Comparison of ENCODE assay signal across 8 cellular contexts in the genomic region with DNA sequence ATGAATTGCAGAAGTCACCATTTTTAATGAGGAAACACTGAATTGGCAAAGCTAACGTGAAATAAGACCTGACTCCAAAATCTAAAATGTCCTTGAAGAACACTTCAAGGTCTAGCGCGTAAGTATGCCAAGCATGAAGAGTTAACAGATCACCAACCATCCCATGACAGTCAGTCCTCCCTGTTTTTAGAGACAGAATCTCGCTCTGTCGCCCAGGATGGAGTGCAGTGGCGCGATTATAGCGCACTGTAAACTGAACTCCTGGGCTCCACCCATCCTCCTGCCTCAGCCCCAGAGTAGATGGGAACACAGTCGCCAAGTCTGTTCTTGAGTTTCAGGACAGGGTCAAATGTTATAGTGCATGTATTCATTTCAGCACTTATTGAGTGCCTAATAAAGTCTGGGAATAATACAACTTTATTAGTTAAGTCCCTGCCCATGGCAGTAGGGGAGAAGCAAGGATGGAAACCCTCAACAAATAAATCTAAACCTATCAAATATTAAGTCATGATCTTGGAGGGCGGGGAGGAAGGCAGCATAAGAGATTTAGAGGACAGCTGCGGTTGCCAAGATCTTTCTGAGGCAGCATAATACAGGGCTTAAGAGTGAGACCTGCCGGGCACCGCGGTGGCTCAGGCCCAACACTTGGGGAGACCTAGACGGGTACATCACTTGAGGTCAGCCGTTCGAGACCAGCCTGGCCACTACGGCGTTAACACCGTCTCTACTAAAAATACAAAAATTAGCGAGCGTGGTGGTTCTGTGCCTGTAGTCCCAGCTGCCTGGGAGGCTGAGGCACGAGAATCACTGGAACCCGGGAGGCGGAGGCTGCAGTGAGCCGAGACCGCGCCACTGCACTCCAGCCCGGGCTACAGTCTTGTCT. TPM values are rescaled to one million over a fixed set of nuclear protein-coding genes. Genes with fewer than 3 reads are reported as not detected.
DNase-seq lines count a peak whose midpoint lies in the region; ATAC-seq and TF ChIP-seq lines count a peak whose summit lies in the region.

No MANE protein-coding gene starts in this region.

- CTCF ChIA-PET in IMR-90 (lab: Yijun Ruan, JAX) = interaction anchor here (0.6 to 1.0 kb wide), 2 partner anchors 10 to 701 kb away, joined by 5 read pairs; no protein-coding TSS in a partner anchor

- no peak overlapping the region for H2BK120ac ChIP-seq in IMR-90 (ENCODE audit: low read depth, low read length)

- peak overlapping the region; percentile 95 for H2AK5ac ChIP-seq in IMR-90 (ENCODE audit: low read depth, low read length)

- no peak for TF ChIP-seq POLR2A in IMR-90 (IDR thresholded peaks at IDR 0.05; ENCODE audit: low read depth, low read length)

- H3K27me3 Mint-ChIP-seq in brain = peaks cover 14% of the 10 kb centered on the region

- peak overlapping the region; percentile 90 to 98 (median 96) for H3K4me3 Mint-ChIP-seq in brain

- BruUV-seq in IMR-90 (replicated peaks; lab: Mats Ljungman, UMichigan) = TSS peak; percentile 54

- no peak for TF ChIP-seq RAD21 in IMR-90 (IDR thresholded peaks at IDR 0.05; ENCODE audit: low read length)

- H4K20me1 ChIP-seq in IMR-90 (ENCODE audit: insufficient read depth, low read length) = peaks cover 31% of the 10 kb centered on the region

- H2BK20ac ChIP-seq in IMR-90 (ENCODE audit: low read depth, low read length) = no peak overlapping the region

- H3K18ac ChIP-seq in IMR-90 (ENCODE audit: low read depth, low read length) = no peak overlapping the region; the same call in 1 of the 2 replicates

- no peak overlapping the region for H2AFZ ChIP-seq in IMR-90 (replicated peaks; ENCODE audit: low read length, poor library complexity)

- peak; percentile 0 for ATAC-seq in GM19324 (IDR thresholded peaks at IDR 0.05; ENCODE audit: low FRiP score, unreplicated experiment)
- no peak for ATAC-seq in IMR-90 (ENCODE audit: low read depth)

- H3K14ac ChIP-seq in IMR-90 (replicated peaks; ENCODE audit: low read depth, low read length) = peak overlapping the region; percentile 99; the same call in 1 of the 2 replicates

- peak overlapping the region; percentile 98 for H3K4me2 ChIP-seq in IMR-90 (ENCODE audit: low read depth, low read length)

- H3K4me3 ChIP-seq in BE2C (ENCODE audit: low read depth, low read length) = peak overlapping the region; percentile 97
- H3K4me3 ChIP-seq in IMR-90 (ENCODE audit: insufficient read depth, low read depth, low read length) = peak overlapping the region; percentile 92
- H3K4me3 ChIP-seq in mesodermal cell (ENCODE audit: extremely low read depth, insufficient read depth, low read length, poor library complexity, severe bottlenecking) = peak overlapping the region; percentile 95

- H3K27ac ChIP-seq in IMR-90 (ENCODE audit: insufficient read depth, low read length) = peak overlapping the region; percentile 89
- H3K27ac ChIP-seq in mesodermal cell (ENCODE audit: low read depth, low read length, severe bottlenecking) = peak overlapping the region; percentile 99

- no peak overlapping the region for H4K5ac ChIP-seq in IMR-90 (ENCODE audit: low read depth, low read length)

- peaks cover 0 to 4% (median 0%) of the 10 kb centered on the region in 5 experiments for H3K9me3 Mint-ChIP-seq in brain

- peak overlapping the region; percentile 100 for H3K27ac Mint-ChIP-seq in brain

- H3K36me3 ChIP-seq in BE2C (peaks cover 20% of the 10 kb centered on the region), IMR-90 (ENCODE audit: control insufficient read depth, insufficient read depth, low read length) (peaks cover 4% of the 10 kb centered on the region; the same call in 1 of the 2 replicates), mesodermal cell (ENCODE audit: control insufficient read depth, insufficient read depth, low read length) (peaks cover 21% of the 10 kb centered on the region)

- H3K9me3 ChIP-seq in BE2C = no peaks in the 10 kb centered on the region
- H3K9me3 ChIP-seq in IMR-90 (ENCODE audit: control insufficient read depth, insufficient read depth, low read length) = no peaks in the 10 kb centered on the region
- no peaks in the 10 kb centered on the region for H3K9me3 ChIP-seq in mesodermal cell (ENCODE audit: control insufficient read depth, low read length)

- TF ChIP-seq CTCF in BE2C (IDR thresholded peaks at IDR 0.05; ENCODE audit: low read depth, low read length) (no peak), IMR-90 (conservative IDR thresholded peaks at IDR 0.05; ENCODE audit: low read depth, low read length) (no peak), brain (conservative IDR thresholded peaks at IDR 0.05) (no peak)

- H2BK5ac ChIP-seq in IMR-90 (ENCODE audit: low read depth, low read length, poor library complexity, severe bottlenecking) = peak overlapping the region; percentile 87

- H3K56ac ChIP-seq in IMR-90 (ENCODE audit: extremely low read depth, insufficient read depth, low read length) = no peak overlapping the region

- H4K91ac ChIP-seq in IMR-90 (ENCODE audit: insufficient read depth, low read depth, low read length) = peak overlapping the region; percentile 38

- POLR2A ChIA-PET in IMR-90 (lab: Charles Lee; ENCODE audit: unreplicated experiment) = no interaction called here

- H3K27me3 ChIP-seq in BE2C = no peaks in the 10 kb centered on the region
- no peaks in the 10 kb centered on the region for H3K27me3 ChIP-seq in IMR-90 (ENCODE audit: control insufficient read depth, insufficient read depth, low read length)

- H3K36me3 Mint-ChIP-seq in brain = peaks cover 18% of the 10 kb centered on the region

- 90% methylated on average over 12 of the region's 29 CpGs; no CpG with 5 or more reads in 1 of the 2 experiments for WGBS in IMR-90 (ENCODE audit: extremely low coverage in 2 of 2, insufficient read length in 1 of 2), 2 experiments
- WGBS in mesodermal cell (ENCODE audit: insufficient coverage in 2 of 2), 2 experiments = 82 to 86% methylated on average over 24 to 28 of the region's 29 CpGs

- peak overlapping the region; percentile 69 to 96; a peak in 2 of 4 replicates for H4K8ac ChIP-seq in IMR-90 (ENCODE audit: low read depth in 2 of 2, low read length in 2 of 2)

- H3K4ac ChIP-seq in IMR-90 (ENCODE audit: low read depth, low read length) = peak overlapping the region; percentile 98

- intact Hi-C loops in IMR-90 (cut with micrococcal nuclease) = loop anchor here (2.0 kb wide), 1 partner anchor 702 kb away; a partner anchor contains a TSS

- peaks cover 9 to 59% of the 10 kb centered on the region in 2 experiments for H3K79me1 ChIP-seq in IMR-90 (ENCODE audit: low read depth in 1 of 2, low read length in 2 of 2)

- H2AK9ac ChIP-seq in IMR-90 (replicated peaks; ENCODE audit: low read depth, low read length, poor library complexity) = peak overlapping the region; percentile 60

- H3K23ac ChIP-seq in IMR-90 (ENCODE audit: low read depth, low read length) = no peak overlapping the region

- H2BK15ac ChIP-seq in IMR-90 (ENCODE audit: low read depth, low read length) = no peak overlapping the region; the same call in 2 of the 3 replicates

- peaks cover 9% of the 10 kb centered on the region; the same call in 1 of the 2 replicates for H3K9me1 ChIP-seq in IMR-90 (ENCODE audit: insufficient read depth, low read length)

- in situ Hi-C loops in IMR-90 (cut with MboI; ENCODE audit: low sequenced_read_pairs) = no loop called here

- H3K4me1 ChIP-seq in BE2C = no peaks in the 10 kb centered on the region
- H3K4me1 ChIP-seq in IMR-90 (ENCODE audit: control insufficient read depth, insufficient read depth, low read length) = peaks cover 8% of the 10 kb centered on the region
- H3K4me1 ChIP-seq in mesodermal cell (ENCODE audit: control insufficient read depth, insufficient read depth, low read length, poor library complexity, severe bottlenecking) = peaks cover 7% of the 10 kb centered on the region

- dilution Hi-C loops in IMR-90 (cut with HindIII; ENCODE audit: low sequenced_read_pairs, unreplicated experiment) = no loop called here

- H3K9ac ChIP-seq in IMR-90 (ENCODE audit: low read depth, low read length) = peak overlapping the region; percentile 94

- DNase-seq in BE2C = no peak
- no peak for DNase-seq in IMR-90
- DNase-seq in SW480 (ENCODE audit: low spot score) = no peak
- no peak for DNase-seq in stimulated activated naive CD4-positive, alpha-beta T cell treated with Interleukin-2 at 50 U/mL for 16 hours (lab: John Stamatoyannopoulos, UW)
- DNase-seq in GM19240 (ENCODE audit: insufficient read length, low spot score) = no peak

- peaks cover 46% of the 10 kb centered on the region for H3K4me1 Mint-ChIP-seq in brain

TF ChIP-seq in IMR-90, 13 proteins besides CTCF, POLR2A, EP300 and RAD21 (continues in another document):
- TF ChIP-seq RFX5 (IDR thresholded peaks at IDR 0.05; ENCODE audit: low read depth, low read length) (no peak), MAZ (IDR thresholded peaks at IDR 0.05; ENCODE audit: borderline replicate concordance, low read depth, low read length) (no peak)

RNA-seq across cellular contexts. Expression of a gene that starts 1.1 kb away (rescaled TPM):
- 30.5 TPM for polyA plus RNA-seq in BE2C (2012; ENCODE audit: insufficient read depth, insufficient read length, low read depth)
- total RNA-seq in IMR-90 (2012; rRNA removed) = 33.9 and 65.8 TPM in 2 replicates
- 17.3 and 29.8 TPM in 2 replicates for polyA plus RNA-seq in IMR-90 (2012; rRNA removed)
- polyA plus RNA-seq in IMR-90 (2012; cell fraction: cytosol; rRNA removed) = 6.3 and 13.7 TPM in 2 replicates
- 7.8 and 33.3 TPM in 2 replicates for polyA plus RNA-seq in IMR-90 (2012; cell fraction: nucleus; rRNA removed; ENCODE audit: low replicate concordance)
- polyA plus RNA-seq in brain (ENCODE audit: insufficient read depth, low read depth, low replicate concordance) = 12.0 TPM
- polyA plus RNA-seq in mesodermal cell (2013, experiment 1 of 2) = 10.3 TPM
- polyA plus RNA-seq in mesodermal cell (2013, experiment 2 of 2) = 9.7 TPM

RNA-seq across cellular contexts. Expression of a gene that starts 1.5 kb away (rescaled TPM):
- polyA plus RNA-seq in BE2C (2012; ENCODE audit: insufficient read depth, insufficient read length, low read depth) = 519 TPM
- total RNA-seq in IMR-90 (2012; rRNA removed) = 481 and 875 TPM in 2 replicates
- polyA plus RNA-seq in IMR-90 (2012; rRNA removed) (308 and 358 TPM in 2 replicates), brain (ENCODE audit: insufficient read depth, low read depth, low replicate concordance) (433 TPM)
- 108 and 177 TPM in 2 replicates for polyA plus RNA-seq in IMR-90 (2012; cell fraction: cytosol; rRNA removed)
- polyA plus RNA-seq in IMR-90 (2012; cell fraction: nucleus; rRNA removed; ENCODE audit: low replicate concordance) = 87.7 and 227 TPM in 2 replicates
- polyA plus RNA-seq in mesodermal cell (2013, experiment 1 of 2) = 376 TPM
- polyA plus RNA-seq in mesodermal cell (2013, experiment 2 of 2) = 379 TPM

RNA-seq across cellular contexts. Expression of a gene that starts 59.1 kb away (rescaled TPM):
- 2.4 TPM for polyA plus RNA-seq in BE2C (2012; ENCODE audit: insufficient read depth, insufficient read length, low read depth)
- 5.0 and 5.8 TPM in 2 replicates for total RNA-seq in IMR-90 (2012; rRNA removed)
- polyA plus RNA-seq in IMR-90 (2012; rRNA removed) = 25.9 and 26.3 TPM in 2 replicates
- 7.6 and 31.9 TPM in 2 replicates for polyA plus RNA-seq in IMR-90 (2012; cell fraction: cytosol; rRNA removed)
- 6.3 and 8.1 TPM in 2 replicates for polyA plus RNA-seq in IMR-90 (2012; cell fraction: nucleus; rRNA removed; ENCODE audit: low replicate concordance)
- 86.0 TPM for polyA plus RNA-seq in brain (ENCODE audit: insufficient read depth, low read depth, low replicate concordance)
- 22.7 TPM for polyA plus RNA-seq in mesodermal cell (2013, experiment 1 of 2)
- polyA plus RNA-seq in mesodermal cell (2013, experiment 2 of 2) = 24.0 TPM
